ENCODE assay signal across 1 cellular context in genomic region chr6:155660243-155660977, GRCh38.
TF ChIP-seq lines count a peak whose summit lies in the region.

No MANE protein-coding gene starts in this region.

TF ChIP-seq in K562, 482 proteins besides CTCF, POLR2A, EP300 and RAD21 (continued from another document):
- TF ChIP-seq STAT5A (IDR thresholded peaks at IDR 0.05; ENCODE audit: borderline replicate concordance, low read length) (peak; percentile 40; the same call in 1 of the 2 replicates), MTA2 (IDR thresholded peaks at IDR 0.05; ENCODE audit: low read depth) (peak; percentile 48; the same call in 1 of the 2 replicates), LEF1 (IDR thresholded peaks at IDR 0.05) (no peak), TEAD4 (IDR thresholded peaks at IDR 0.05; ENCODE audit: low read length) (peak; percentile 78), TEAD4 (CRISPR knock-in tag; IDR thresholded peaks at IDR 0.05; ENCODE audit: borderline replicate concordance) (no peak), CBFA2T2 (conservative IDR thresholded peaks at IDR 0.05) (peak; percentile 77), ZBTB17 (CRISPR knock-in tag; IDR thresholded peaks at IDR 0.05) (no peak), NR3C1 (CRISPR knock-in tag; IDR thresholded peaks at IDR 0.05) (no peak), KLF16 (IDR thresholded peaks at IDR 0.05) (peak; percentile 73), CHCHD3 (CRISPR knock-in tag; IDR thresholded peaks at IDR 0.05) (no peak), MAZ (CRISPR knock-in tag; conservative IDR thresholded peaks at IDR 0.05 in 1 of 2, IDR thresholded peaks at IDR 0.05 in 1 of 2) (0 out of 4 replicates have a peak, but pooled peaks of 1 of the 2 experiments have one; percentile 14), HMG20A (CRISPR knock-in tag; conservative IDR thresholded peaks at IDR 0.05) (no peak), CREM (IDR thresholded peaks at IDR 0.05; ENCODE audit: low read depth) (peak; percentile 35; the same call in 1 of the 2 replicates), HDAC2 (IDR thresholded peaks at IDR 0.05) (0 out of 2 replicates have a peak, but pooled peaks have one; percentile 32), TCF15 (CRISPR knock-in tag; IDR thresholded peaks at IDR 0.05) (no peak), ZNF655 (CRISPR knock-in tag; IDR thresholded peaks at IDR 0.05) (no peak), DPF2 (IDR thresholded peaks at IDR 0.05) (peak; percentile 75), TRIM24 (IDR thresholded peaks at IDR 0.05) (peak; percentile 22 to 58; a peak in 2 of 4 replicates), ZNF444 (CRISPR knock-in tag; IDR thresholded peaks at IDR 0.05) (no peak), MEIS2 (IDR thresholded peaks at IDR 0.05; ENCODE audit: partially characterized antibody) (peak; percentile 59), CREB3L1 (IDR thresholded peaks at IDR 0.05; ENCODE audit: borderline replicate concordance, low read depth) (no peak), PML (IDR thresholded peaks at IDR 0.05; ENCODE audit: low read length) (peak; percentile 36; the same call in 1 of the 2 replicates), DEAF1 (CRISPR knock-in tag; IDR thresholded peaks at IDR 0.05) (no peak), FOXA3 (CRISPR knock-in tag; conservative IDR thresholded peaks at IDR 0.05 in 1 of 2, IDR thresholded peaks at IDR 0.05 in 1 of 2) (no peak), RBM25 (IDR thresholded peaks at IDR 0.05; ENCODE audit: low read depth, low read length, severe bottlenecking) (peak; percentile 81), SMARCA4 (IDR thresholded peaks at IDR 0.05) (peak; percentile 69), CBFA2T3 (IDR thresholded peaks at IDR 0.05) (peak; percentile 89), KDM1A (IDR thresholded peaks at IDR 0.05) (peak; percentile 27 to 64; a peak in 2 of 4 replicates), EGR1 (conservative IDR thresholded peaks at IDR 0.05) (peak; percentile 79), SIX5 (IDR thresholded peaks at IDR 0.05; ENCODE audit: borderline replicate concordance in 1 of 2, insufficient read depth in 1 of 2, low read depth in 1 of 2, low read length in 2 of 2) (no peak), ADNP (tag; IDR thresholded peaks at IDR 0.05) (peak; percentile 51; the same call in 1 of the 2 replicates), CBX8 (IDR thresholded peaks at IDR 0.05; ENCODE audit: borderline replicate concordance, extremely low read depth, low read depth, low read length, poor library complexity, severe bottlenecking) (no peak), ZKSCAN3 (CRISPR knock-in tag; IDR thresholded peaks at IDR 0.05) (no peak), RHOXF2B (CRISPR knock-in tag; conservative IDR thresholded peaks at IDR 0.05) (no peak), GTF2F1 (IDR thresholded peaks at IDR 0.05; ENCODE audit: low read depth, low read length) (no peak), PRDM10 (IDR thresholded peaks at IDR 0.05; ENCODE audit: partially characterized antibody) (peak; percentile 39), CC2D1A (IDR thresholded peaks at IDR 0.05) (no peak), STAT6 (CRISPR knock-in tag; IDR thresholded peaks at IDR 0.05) (no peak), ARID1B (IDR thresholded peaks at IDR 0.05) (peak; percentile 86), NCOR1 (IDR thresholded peaks at IDR 0.05) (peak; percentile 79), CTBP1 (IDR thresholded peaks at IDR 0.05; ENCODE audit: borderline replicate concordance) (no peak), XRCC3 (IDR thresholded peaks at IDR 0.05) (no peak), E2F3 (CRISPR knock-in tag; IDR thresholded peaks at IDR 0.05) (no peak), ZBTB7A (IDR thresholded peaks at IDR 0.05; ENCODE audit: borderline replicate concordance, control insufficient read depth, low read depth, low read length) (0 out of 2 replicates have a peak, but pooled peaks have one; percentile 26), EHMT2 (IDR thresholded peaks at IDR 0.05) (0 out of 2 replicates have a peak, but pooled peaks have one; percentile 14)
TF ChIP-seq in K562: peak in this region for 31.
